Comparison of ENCODE assay signal across 1 cellular context in genomic region chr20:50509923-50510705, GRCh38.
TF ChIP-seq lines count a peak whose summit lies in the region.

PTPN1 (plus strand) TSS chr20:50510383; CDS start chr20:50510528, 145 bp downstream.

TF ChIP-seq in HepG2, 621 proteins besides CTCF, POLR2A, EP300 and RAD21 (continued from another document and continues in another):
- TF ChIP-seq ZBTB25 (CRISPR knock-in tag; IDR thresholded peaks at IDR 0.05) (peak; percentile 90), TSC22D2 (CRISPR knock-in tag; IDR thresholded peaks at IDR 0.05; ENCODE audit: borderline replicate concordance) (peak; percentile 79), ZNF10 (CRISPR knock-in tag; IDR thresholded peaks at IDR 0.05; ENCODE audit: borderline replicate concordance, low read depth) (no peak), PAF1 (CRISPR knock-in tag; IDR thresholded peaks at IDR 0.05) (no peak), GMEB2 (CRISPR knock-in tag; IDR thresholded peaks at IDR 0.05; ENCODE audit: low read depth) (0 out of 2 replicates have a peak, but pooled peaks have one; percentile 30), CHCHD3 (CRISPR knock-in tag; IDR thresholded peaks at IDR 0.05) (peak; percentile 88; the same call in 1 of the 2 replicates), SMC3 (IDR thresholded peaks at IDR 0.05; ENCODE audit: low read length) (no peak), ZHX1 (CRISPR knock-in tag; IDR thresholded peaks at IDR 0.05; ENCODE audit: low read depth) (peak; percentile 30; the same call in 1 of the 2 replicates), FOXP1 (IDR thresholded peaks at IDR 0.05) (no peak), FOXP1 (CRISPR knock-in tag; IDR thresholded peaks at IDR 0.05) (no peak), ZBTB43 (CRISPR knock-in tag; conservative IDR thresholded peaks at IDR 0.05) (no peak; the same call in none of the 2 replicates), GFI1 (CRISPR knock-in tag; IDR thresholded peaks at IDR 0.05; ENCODE audit: borderline replicate concordance) (no peak), MXI1 (IDR thresholded peaks at IDR 0.05; ENCODE audit: borderline replicate concordance, low read depth, low read length) (peak; percentile 99), ZBTB39 (CRISPR knock-in tag; IDR thresholded peaks at IDR 0.05) (peak; percentile 80; the same call in 1 of the 2 replicates), HNF4A (CRISPR knock-in tag; IDR thresholded peaks at IDR 0.05) (no peak; the same call in 1 of the 2 replicates), ZKSCAN1 (IDR thresholded peaks at IDR 0.05; ENCODE audit: low read length) (no peak), ZNF678 (CRISPR knock-in tag; IDR thresholded peaks at IDR 0.05) (0 out of 2 replicates have a peak, but pooled peaks have one; percentile 58), SOX5 (CRISPR knock-in tag; IDR thresholded peaks at IDR 0.05; ENCODE audit: borderline replicate concordance) (peak; percentile 48), ZHX2 (IDR thresholded peaks at IDR 0.05; ENCODE audit: low read depth) (peak; percentile 83), ZHX2 (CRISPR knock-in tag; IDR thresholded peaks at IDR 0.05; ENCODE audit: borderline replicate concordance) (no peak; the same call in none of the 2 replicates), HHEX (CRISPR knock-in tag; IDR thresholded peaks at IDR 0.05) (peak; percentile 55; the same call in 1 of the 2 replicates), BRCA1 (CRISPR knock-in tag; IDR thresholded peaks at IDR 0.05) (peak; percentile 98), NFRKB (IDR thresholded peaks at IDR 0.05) (no peak), ZNF431 (CRISPR knock-in tag; IDR thresholded peaks at IDR 0.05; ENCODE audit: borderline replicate concordance, low read depth) (no peak), CENPX (CRISPR knock-in tag; IDR thresholded peaks at IDR 0.05) (no peak), IKZF4 (CRISPR knock-in tag; IDR thresholded peaks at IDR 0.05; ENCODE audit: borderline replicate concordance, low read depth, not compliant biosample characterization) (peak; percentile 52), KAT2B (IDR thresholded peaks at IDR 0.05; ENCODE audit: borderline replicate concordance, low read depth, low read length) (no peak), GZF1 (CRISPR knock-in tag; IDR thresholded peaks at IDR 0.05) (0 out of 2 replicates have a peak, but pooled peaks have one; percentile 10), PCBP2 (optimal IDR thresholded peaks at IDR 0.05; ENCODE audit: low read depth, low read length, poor library complexity, severe bottlenecking) (no peak), ZNF446 (CRISPR knock-in tag; IDR thresholded peaks at IDR 0.05) (peak; percentile 84), CCAR2 (optimal IDR thresholded peaks at IDR 0.05; ENCODE audit: low read depth, low read length) (no peak), ZBED4 (CRISPR knock-in tag; IDR thresholded peaks at IDR 0.05; ENCODE audit: borderline replicate concordance) (peak; percentile 84), TCF12 (IDR thresholded peaks at IDR 0.05) (no peak), TCF12 (CRISPR knock-in tag; IDR thresholded peaks at IDR 0.05) (no peak; the same call in 1 of the 2 replicates), ZIK1 (CRISPR knock-in tag; IDR thresholded peaks at IDR 0.05; ENCODE audit: borderline replicate concordance, low read depth) (peak; percentile 97), TFDP2 (CRISPR knock-in tag; IDR thresholded peaks at IDR 0.05) (peak; percentile 83), ZNF850 (CRISPR knock-in tag; conservative IDR thresholded peaks at IDR 0.05) (no peak), ZNF275 (CRISPR knock-in tag; IDR thresholded peaks at IDR 0.05; ENCODE audit: borderline replicate concordance) (peak; percentile 95), ERF (CRISPR knock-in tag; IDR thresholded peaks at IDR 0.05) (peak; percentile 94)
